Comparison of ENCODE assay signal across 26 cellular contexts in the genomic region with DNA sequence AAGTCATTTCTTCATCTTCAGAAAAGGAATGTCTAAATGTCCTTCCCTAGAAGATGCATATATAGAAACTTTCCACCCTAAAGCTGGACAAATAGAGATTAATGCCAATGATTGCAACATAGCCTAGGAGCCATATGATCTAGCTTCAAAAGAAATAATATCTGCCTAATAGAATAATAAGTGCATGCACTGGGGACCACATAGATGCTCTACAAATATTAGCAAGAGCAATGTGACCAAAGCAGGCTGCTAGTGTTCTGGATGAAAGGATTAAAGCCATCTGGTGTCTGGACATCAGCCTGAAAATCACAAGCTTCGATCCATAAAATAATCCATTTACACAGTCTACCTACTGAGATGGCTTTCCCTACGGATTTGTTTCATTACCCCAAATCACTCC.
"Had no signal": no experiment of that assay in that cellular context is flagged by ENCODE, and none has a peak within 500 bp of the region (broad histone marks: within the 10 kb centered on the region; RNA-seq: fewer than 3 reads in every experiment).

No MANE protein-coding gene starts in this region.

- H3K27me3 ChIP-seq: adrenal gland, colonic mucosa, MG63 had no signal

- DNase-seq: activated CD4-positive, alpha-beta T cell treated with anti-CD3 and anti-CD28 coated beads for 48 hours; activated CD4-positive, alpha-beta T cell treated with anti-CD3 and anti-CD28 coated beads, Interleukin-2, amount 50 U/mL, for 4 hours; activated CD8-positive, alpha-beta memory T cell treated with anti-CD3 and anti-CD28 coated beads, Interleukin-2, amount 50 U/mL, for 48 hours; activated CD8-positive, alpha-beta T cell treated with anti-CD3 and anti-CD28 coated beads, Interleukin-2, amount 10 ng/mL, durations not matched to agents 7 days and 5 days; activated naive CD4-positive, alpha-beta T cell treated with anti-CD3 and anti-CD28 coated beads, Interleukin-2, amount 50 U/mL, for 16 hours; activated naive CD8-positive, alpha-beta T cell treated with anti-CD3 and anti-CD28 coated beads, Interleukin-2, amount 10 ng/mL, durations not matched to agents 7 days and 5 days; activated T-cell treated with anti-CD3 and anti-CD28 coated beads, Interleukin-2, amount 50 U/mL, for 1 hour; adrenal gland; anterior cingulate cortex; colonic mucosa; MG63; MV-4-11; NCI-H1105 treated with DMSO at 0.1 percent for 48 hours; NCI-H1436 treated with DMSO at 0.1 percent for 48 hours; NCI-H187; NCI-H2081 treated with DMSO at 0.1 percent for 48 hours; NCI-H2171; NCI-H2227 treated with DMSO at 0.1 percent for 48 hours; NCI-H446 treated with DMSO at 0.1 percent for 48 hours; NK-92 treated with Interleukin-12 subunit alpha and Interleukin-12 subunit beta, amount 100 ng/mL, for 24 hours; OCI-M1; RPMI8226; SK-N-SH; T-helper 1 cell had no signal

- H3K36me3 ChIP-seq: adrenal gland, colonic mucosa, MG63 had no signal

- H3K4me3 ChIP-seq: adrenal gland, colonic mucosa, MG63 had no signal

- ATAC-seq: activated CD8-positive, alpha-beta T cell treated with anti-CD3 and anti-CD28 coated beads, Interleukin-2, amount 10 ng/mL, durations not matched to agents 7 days and 5 days; Panc1; Right ventricle myocardium inferior had no signal
